16 cellular contexts compared by ENCODE assay signal in the genomic region with DNA sequence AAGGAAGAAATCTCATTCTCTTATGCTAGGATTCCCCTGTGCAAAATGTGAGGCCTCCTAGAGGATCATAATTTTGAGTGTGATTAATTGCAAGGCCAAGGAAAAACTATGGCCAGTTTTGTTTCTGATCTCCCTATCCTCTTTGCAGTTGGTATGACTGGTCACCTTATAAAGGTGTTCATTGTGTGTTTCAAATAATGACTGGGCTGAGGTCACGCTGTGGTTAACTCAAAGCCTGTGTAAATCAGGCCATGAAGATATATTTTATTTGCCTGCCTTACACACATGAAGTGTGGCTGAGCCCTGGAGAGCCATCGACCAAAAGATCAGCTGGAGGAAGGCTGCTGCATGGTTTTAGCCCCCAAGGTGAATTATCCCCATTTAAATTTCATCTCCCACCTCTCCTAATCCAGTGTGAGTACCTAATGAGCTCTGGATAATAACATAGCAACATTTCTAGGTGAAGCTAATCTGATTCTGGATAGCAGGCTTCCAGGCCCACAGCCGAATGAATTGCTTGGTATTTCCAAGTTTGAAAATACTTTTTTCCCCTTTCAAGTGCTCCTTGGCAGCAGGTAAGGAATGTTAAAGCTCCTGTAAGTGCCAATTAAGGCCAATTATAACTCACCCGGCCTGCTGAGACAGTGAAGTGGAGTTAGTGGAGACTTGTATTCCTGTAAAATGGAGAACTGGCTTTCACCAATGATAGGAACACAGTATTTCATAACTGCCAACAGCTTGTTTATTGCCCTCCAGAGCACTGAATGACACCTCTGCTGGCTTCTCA. TPM values are rescaled to one million over a fixed set of nuclear protein-coding genes. Genes with fewer than 3 reads are reported as not detected.
DNase-seq lines count a peak whose midpoint lies in the region; ATAC-seq and TF ChIP-seq lines count a peak whose summit lies in the region.
"Had no signal": no experiment of that assay in that cellular context is flagged by ENCODE, and none has a peak within 500 bp of the region (broad histone marks: within the 10 kb centered on the region; RNA-seq: fewer than 3 reads in every experiment).

No MANE protein-coding gene starts in this region.

- peaks cover 95% of the 10 kb centered on the region for H3K79me2 ChIP-seq in Karpas-422 (ENCODE audit: low read length)

- H3K9me3 ChIP-seq in Karpas-422 (ENCODE audit: low read length) (no peaks in the 10 kb centered on the region), body of pancreas (no peaks in the 10 kb centered on the region), psoas muscle (no peaks in the 10 kb centered on the region)
- H3K9me3 ChIP-seq: thoracic aorta had no signal

- peaks cover 9% of the 10 kb centered on the region for H3K36me3 Mint-ChIP-seq in activated CD4-positive, alpha-beta T cell treated with anti-CD3 and anti-CD28 coated beads, Interleukin-2, amount 10 ng/mL, durations not matched to agents 7 days and 5 days (ENCODE audit: low read depth)

- no peak overlapping the region for H3K4me2 ChIP-seq in Karpas-422 (ENCODE audit: low read depth, low read length, poor library complexity, severe bottlenecking)

- ATAC-seq in body of pancreas (no peak), psoas muscle (no peak)
- ATAC-seq: naive thymus-derived CD8-positive, alpha-beta T cell had no signal

- no peak for TF ChIP-seq POLR2A in body of pancreas (IDR thresholded peaks at IDR 0.05)

- no peak overlapping the region for H3K27ac Mint-ChIP-seq in activated CD4-positive, alpha-beta T cell treated with anti-CD3 and anti-CD28 coated beads, Interleukin-2, amount 10 ng/mL, durations not matched to agents 7 days and 5 days

- no peaks in the 10 kb centered on the region for H3K9me2 ChIP-seq in Karpas-422 (replicated peaks; ENCODE audit: insufficient read depth, low read length)

- WGBS in body of pancreas, 2 donors = 14 to 22% methylated on average over 4 of the region's 4 CpGs
- WGBS in psoas muscle, 3 donors = 44 to 56% (median 46%) methylated on average over 4 of the region's 4 CpGs

- peak; percentile 24 for DNase-seq in activated CD4-positive, alpha-beta T cell treated with anti-CD3 and anti-CD28 coated beads for 48 hours
- no peak for DNase-seq in activated CD4-positive, alpha-beta T cell treated with anti-CD3 and anti-CD28 coated beads, Interleukin-2, amount 10 ng/mL, durations not matched to agents 7 days and 5 days
- no peak for DNase-seq in Karpas-422
- DNase-seq in body of pancreas = no peak
- DNase-seq in psoas muscle = no peak
- DNase-seq in occipital lobe (lab: John Stamatoyannopoulos, UW) = no peak
- DNase-seq in midbrain (lab: John Stamatoyannopoulos, UW) = no peak
- DNase-seq in SIG-M5 treated with dmso at 0.1 percent for 504 hours (lab: John Stamatoyannopoulos, UW; ENCODE audit: unreplicated experiment) = no peak
- DNase-seq: ACHN; activated CD4-positive, CD25-positive, alpha-beta regulatory T cell treated with anti-CD3 and anti-CD28 coated beads, Interleukin-2, amount 50 U/mL, for 72 hours; activated naive CD4-positive, alpha-beta T cell treated with anti-CD3 and anti-CD28 coated beads, Interleukin-2, amount 10 ng/mL, durations not matched to agents 7 days and 5 days; effector CD4-positive, alpha-beta T cell; naive thymus-derived CD8-positive, alpha-beta T cell; NCI-H2107; stimulated activated CD4-positive, alpha-beta T cell treated with anti-CD3 and anti-CD28 coated beads, Interleukin-4, amount 100 ng/mL, for 24 hours had no signal

- H3K27ac ChIP-seq in Karpas-422 (ENCODE audit: low read length) (0 out of 2 replicates have a peak overlapping the region, but pooled peaks have one; percentile 4), body of pancreas (peak overlapping the region; percentile 23 to 90 (median 64)), psoas muscle (peak overlapping the region; percentile 51)
- H3K27ac ChIP-seq: thoracic aorta had no signal

- H3K4me1 ChIP-seq in Karpas-422 (ENCODE audit: low read length) = peaks cover 70% of the 10 kb centered on the region
- H3K4me1 ChIP-seq in body of pancreas = peaks cover 78% of the 10 kb centered on the region
- peaks cover 74% of the 10 kb centered on the region for H3K4me1 ChIP-seq in psoas muscle

- intact Hi-C loops in body of pancreas (cut with DNase I) = no loop called here
- intact Hi-C loops in psoas muscle (cut with DNase I) = no loop called here

- CTCF ChIA-PET in activated CD4-positive, alpha-beta T cell treated with anti-CD3 and anti-CD28 coated beads, Interleukin-2, amount 10 ng/mL, durations not matched to agents 7 days and 5 days (lab: Charles Lee) = interaction anchor here (1.4 to 1.8 kb wide), 2 partner anchors 9 to 25 kb away, joined by 4 to 5 read pairs; no protein-coding TSS in a partner anchor

- no peak overlapping the region for H3K9ac ChIP-seq in Karpas-422 (ENCODE audit: low read length)

- POLR2A ChIA-PET in activated CD4-positive, alpha-beta T cell treated with anti-CD3 and anti-CD28 coated beads, Interleukin-2, amount 10 ng/mL, durations not matched to agents 7 days and 5 days (lab: Charles Lee) = no interaction called here

- no peaks in the 10 kb centered on the region for H4K20me1 ChIP-seq in Karpas-422 (ENCODE audit: insufficient read depth, low read depth, low read length)

- H3K36me3 ChIP-seq in Karpas-422 (ENCODE audit: insufficient read depth, low read length) = peaks cover 3% of the 10 kb centered on the region; the same call in 1 of the 2 replicates
- H3K36me3 ChIP-seq in body of pancreas (replicated peaks in 1 of 2; ENCODE audit: insufficient read depth in 1 of 2, low read depth in 2 of 2) = no peaks in the 10 kb centered on the region
- H3K36me3 ChIP-seq in psoas muscle (ENCODE audit: insufficient read depth in 1 of 2, low read depth in 1 of 2) = no peaks in the 10 kb centered on the region
- H3K36me3 ChIP-seq: thoracic aorta had no signal

- H3K27me3 Mint-ChIP-seq in activated CD4-positive, alpha-beta T cell treated with anti-CD3 and anti-CD28 coated beads, Interleukin-2, amount 10 ng/mL, durations not matched to agents 7 days and 5 days = no peaks in the 10 kb centered on the region
- H3K27me3 Mint-ChIP-seq: activated naive CD4-positive, alpha-beta T cell treated with anti-CD3 and anti-CD28 coated beads, Interleukin-2, amount 10 ng/mL, durations not matched to agents 7 days and 5 days; naive thymus-derived CD8-positive, alpha-beta T cell had no signal

- peaks cover 56% of the 10 kb centered on the region for H3K4me1 Mint-ChIP-seq in activated CD4-positive, alpha-beta T cell treated with anti-CD3 and anti-CD28 coated beads, Interleukin-2, amount 10 ng/mL, durations not matched to agents 7 days and 5 days

- no peak overlapping the region for H3K4me3 Mint-ChIP-seq in activated CD4-positive, alpha-beta T cell treated with anti-CD3 and anti-CD28 coated beads, Interleukin-2, amount 10 ng/mL, durations not matched to agents 7 days and 5 days
- H3K4me3 Mint-ChIP-seq: activated naive CD4-positive, alpha-beta T cell treated with anti-CD3 and anti-CD28 coated beads, Interleukin-2, amount 10 ng/mL, durations not matched to agents 7 days and 5 days; naive thymus-derived CD8-positive, alpha-beta T cell had no signal

- no peak overlapping the region for H3K4me3 ChIP-seq in Karpas-422 (ENCODE audit: low read length)
- H3K4me3 ChIP-seq in body of pancreas = no peak overlapping the region
- H3K4me3 ChIP-seq in psoas muscle = no peak overlapping the region
- H3K4me3 ChIP-seq: thoracic aorta had no signal

- TF ChIP-seq CTCF in body of pancreas (IDR thresholded peaks at IDR 0.05) = no peak
- no peak for TF ChIP-seq CTCF in psoas muscle (IDR thresholded peaks at IDR 0.05)

- H2AFZ ChIP-seq in Karpas-422 (ENCODE audit: low read length) = no peak overlapping the region

- H3K27me3 ChIP-seq in Karpas-422 (ENCODE audit: low read length) (no peaks in the 10 kb centered on the region), body of pancreas (no peaks in the 10 kb centered on the region), psoas muscle (ENCODE audit: insufficient read depth in 3 of 3, low read length in 2 of 3) (no peaks in the 10 kb centered on the region)

- no peaks in the 10 kb centered on the region for H3K9me3 Mint-ChIP-seq in activated CD4-positive, alpha-beta T cell treated with anti-CD3 and anti-CD28 coated beads, Interleukin-2, amount 10 ng/mL, durations not matched to agents 7 days and 5 days
- H3K9me3 Mint-ChIP-seq: activated naive CD4-positive, alpha-beta T cell treated with anti-CD3 and anti-CD28 coated beads, Interleukin-2, amount 10 ng/mL, durations not matched to agents 7 days and 5 days; naive thymus-derived CD8-positive, alpha-beta T cell had no signal

RNA-seq across cellular contexts. Expression of gene SCAANT1, which starts 52.3 kb away (rescaled TPM):
- total RNA-seq in activated CD4-positive, alpha-beta T cell treated with anti-CD3 and anti-CD28 coated beads, Interleukin-2, amount 10 ng/mL, durations not matched to agents 7 days and 5 days = not detected
- total RNA-seq in Karpas-422 (2014; rRNA removed; shearing (Covaris generic); ENCODE audit: low replicate concordance) = not detected in 2 replicates
- total RNA-seq in body of pancreas = not detected
- total RNA-seq in psoas muscle = not detected
- not detected for polyA plus RNA-seq in psoas muscle
- not detected for total RNA-seq in occipital lobe
- total RNA-seq: thoracic aorta had no signal
- polyA plus RNA-seq: naive thymus-derived CD8-positive, alpha-beta T cell had no signal

RNA-seq across cellular contexts. Expression of gene PSMD6, which starts 58.8 kb away (rescaled TPM):
- total RNA-seq in activated CD4-positive, alpha-beta T cell treated with anti-CD3 and anti-CD28 coated beads, Interleukin-2, amount 10 ng/mL, durations not matched to agents 7 days and 5 days = 10 to 100 TPM; 73.4 to 75.0 TPM
- 95.6 and 99.4 TPM in 2 replicates for total RNA-seq in Karpas-422 (2014; rRNA removed; shearing (Covaris generic); ENCODE audit: low replicate concordance)
- 10 to 100 TPM; 88.7 to 98.3 TPM for total RNA-seq in body of pancreas
- 100 to 1,000 TPM in 3 of 4 donors, 10 to 100 TPM in 1; 81.8 to 180 (median 128) TPM for total RNA-seq in psoas muscle
- 100 to 1,000 TPM; 145 to 333 (median 186) TPM for polyA plus RNA-seq in psoas muscle
- total RNA-seq in occipital lobe = 80.0 TPM

Comparison
In these comparisons a context has a peak if more than half of its experiments do, and no peak if none do; other contexts are left out.
1. H3K27ac ChIP-seq: peak in every context shown above with its lines; median percentile 64 in body of pancreas; 51 in psoas muscle; 4 in Karpas-422.